ENCODE assay signal across 13 cellular contexts in the genomic region with DNA sequence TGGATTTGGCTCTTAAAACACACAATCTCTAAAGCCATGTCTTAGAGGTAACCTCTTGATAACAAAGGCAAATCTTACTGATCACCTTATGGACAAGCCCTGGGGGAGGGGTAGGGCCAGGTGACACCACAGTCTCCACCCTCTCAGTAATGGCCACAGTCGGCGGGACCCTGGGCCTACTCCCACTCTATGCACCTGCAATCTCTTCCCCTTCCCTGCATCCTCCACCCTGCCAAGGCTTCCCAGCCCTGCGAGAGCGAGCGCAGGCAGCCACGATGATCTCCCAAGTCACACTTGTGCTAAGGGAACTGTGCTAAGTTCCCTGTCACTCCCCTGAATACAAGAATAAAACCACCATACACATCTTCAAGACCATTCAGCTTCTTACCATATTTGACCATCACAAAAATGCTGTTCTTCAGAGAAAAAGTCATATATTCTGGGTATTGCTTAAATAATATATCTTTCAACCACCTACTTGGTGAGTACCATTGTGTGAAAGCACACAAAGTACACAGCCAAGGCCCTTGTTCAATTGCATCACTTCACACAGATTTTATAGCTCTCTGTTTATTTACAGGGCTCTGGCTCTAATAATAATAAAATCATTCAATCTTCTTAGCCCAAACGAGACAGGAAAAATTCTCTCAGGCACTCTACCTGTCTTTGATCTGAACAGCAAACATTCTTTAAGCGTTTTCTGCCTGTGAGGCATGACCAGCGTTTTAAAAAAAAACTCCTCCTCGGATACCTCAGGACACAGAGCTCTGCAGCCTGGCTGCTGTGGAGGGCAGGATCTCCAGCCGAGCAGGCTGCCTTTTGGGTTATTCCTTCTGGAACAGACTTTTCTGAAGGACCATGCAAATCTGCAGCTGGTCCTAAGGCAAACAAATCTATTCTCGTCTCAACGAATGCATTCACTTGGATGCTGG.
DNase-seq lines count a peak whose midpoint lies in the region; ATAC-seq and TF ChIP-seq lines count a peak whose summit lies in the region.
"Had no signal": no experiment of that assay in that cellular context is flagged by ENCODE, and none has a peak within 500 bp of the region (broad histone marks: within the 10 kb centered on the region; RNA-seq: fewer than 3 reads in every experiment).

No MANE protein-coding gene starts in this region.

- TF ChIP-seq CTCF in adrenal gland (IDR thresholded peaks at IDR 0.05) (no peak), RWPE1 (conservative IDR thresholded peaks at IDR 0.05; ENCODE audit: low read depth) (no peak)

- H3K4me3 Mint-ChIP-seq in CD4-positive, alpha-beta memory T cell = peak overlapping the region in 3 of 8 donors; percentile 1 to 53 (median 39)
- H3K4me3 Mint-ChIP-seq in activated T-helper 2 cell treated with anti-CD3 and anti-CD28 coated beads, Interferon-gamma antibody, Interleukin-2, Interleukin-4, amounts not matched to agents 10 μg/mL and 5 μg/mL and 100 μg/mL, durations not matched to agents 14 hours and 24 hours and 36 hours (ENCODE audit: low read depth) = no peak overlapping the region
- peak overlapping the region in 1 of 10 donors; percentile 70 for H3K4me3 Mint-ChIP-seq in naive thymus-derived CD4-positive, alpha-beta T cell

- H3K4me1 Mint-ChIP-seq in CD4-positive, alpha-beta memory T cell = peaks cover 34 to 81% (median 61%) of the 10 kb centered on the region in 4 donors
- peaks cover 44% of the 10 kb centered on the region for H3K4me1 Mint-ChIP-seq in activated T-helper 2 cell treated with anti-CD3 and anti-CD28 coated beads, Interferon-gamma antibody, Interleukin-2, Interleukin-4, amounts not matched to agents 10 μg/mL and 5 μg/mL and 100 μg/mL, durations not matched to agents 14 hours and 24 hours and 36 hours (ENCODE audit: low read depth)
- H3K4me1 Mint-ChIP-seq in naive thymus-derived CD4-positive, alpha-beta T cell = peaks cover 13 to 66% (median 40%) of the 10 kb centered on the region in 7 donors

- no peaks in the 10 kb centered on the region for H3K9me3 Mint-ChIP-seq in CD4-positive, alpha-beta memory T cell
- H3K9me3 Mint-ChIP-seq in activated T-helper 2 cell treated with anti-CD3 and anti-CD28 coated beads, Interferon-gamma antibody, Interleukin-2, Interleukin-4, amounts not matched to agents 10 μg/mL and 5 μg/mL and 100 μg/mL, durations not matched to agents 14 hours and 24 hours and 36 hours = no peaks in the 10 kb centered on the region
- H3K9me3 Mint-ChIP-seq in naive thymus-derived CD4-positive, alpha-beta T cell = no peaks in the 10 kb centered on the region

- H3K27me3 Mint-ChIP-seq in CD4-positive, alpha-beta memory T cell = no peaks in the 10 kb centered on the region
- H3K27me3 Mint-ChIP-seq in activated T-helper 2 cell treated with anti-CD3 and anti-CD28 coated beads, Interferon-gamma antibody, Interleukin-2, Interleukin-4, amounts not matched to agents 10 μg/mL and 5 μg/mL and 100 μg/mL, durations not matched to agents 14 hours and 24 hours and 36 hours (ENCODE audit: low read depth) = no peaks in the 10 kb centered on the region
- H3K27me3 Mint-ChIP-seq in naive thymus-derived CD4-positive, alpha-beta T cell = no peaks in the 10 kb centered on the region

- CTCF ChIA-PET in CD4-positive, alpha-beta memory T cell (lab: Charles Lee; ENCODE audit: partially characterized antibody) = interaction anchor here (0.6 kb wide), 1 partner anchor 10 kb away, joined by 3 read pairs; no protein-coding TSS in a partner anchor
- CTCF ChIA-PET in naive thymus-derived CD4-positive, alpha-beta T cell (lab: Charles Lee) = no interaction called here
- CTCF ChIA-PET in RWPE1 (lab: Yijun Ruan, JAX) = no interaction called here

- no peaks in the 10 kb centered on the region for H3K9me3 ChIP-seq in CD4-positive, alpha-beta memory T cell (ENCODE audit: control insufficient read depth in 1 of 2, low read length in 2 of 2)
- no peaks in the 10 kb centered on the region for H3K9me3 ChIP-seq in naive thymus-derived CD4-positive, alpha-beta T cell (ENCODE audit: control insufficient read depth in 2 of 3, low read length in 3 of 3)
- H3K9me3 ChIP-seq in adrenal gland (replicated peaks in 1 of 3) = no peaks in the 10 kb centered on the region
- H3K9me3 ChIP-seq: esophagus muscularis mucosa had no signal

- H3K4me3 ChIP-seq in CD4-positive, alpha-beta memory T cell (ENCODE audit: low read length in 2 of 2) = no peak overlapping the region
- H3K4me3 ChIP-seq in naive thymus-derived CD4-positive, alpha-beta T cell (ENCODE audit: low read length) = no peak overlapping the region
- H3K4me3 ChIP-seq in adrenal gland = no peak overlapping the region
- H3K4me3 ChIP-seq: esophagus muscularis mucosa had no signal

- TF ChIP-seq POLR2A in adrenal gland (IDR thresholded peaks at IDR 0.05) = no peak

- ATAC-seq in GM18511 (IDR thresholded peaks at IDR 0.05; ENCODE audit: unreplicated experiment) (peak; percentile 8), GM18498 (IDR thresholded peaks at IDR 0.05; ENCODE audit: unreplicated experiment) (no peak), GM21360 (IDR thresholded peaks at IDR 0.05; ENCODE audit: unreplicated experiment) (no peak)
- ATAC-seq in naive thymus-derived CD4-positive, alpha-beta T cell = no peak
- ATAC-seq: Panc1 had no signal

- H3K27me3 ChIP-seq in CD4-positive, alpha-beta memory T cell (ENCODE audit: insufficient read depth, low read length) = no peaks in the 10 kb centered on the region
- H3K27me3 ChIP-seq in naive thymus-derived CD4-positive, alpha-beta T cell (ENCODE audit: control insufficient read depth in 2 of 2, insufficient read depth in 2 of 2, low read length in 2 of 2) = no peaks in the 10 kb centered on the region
- no peaks in the 10 kb centered on the region for H3K27me3 ChIP-seq in adrenal gland
- H3K27me3 ChIP-seq: esophagus muscularis mucosa had no signal

- H3K36me3 ChIP-seq in CD4-positive, alpha-beta memory T cell (ENCODE audit: insufficient read depth, low read length) = no peaks in the 10 kb centered on the region
- peaks cover 0 to 19% (median 0%) of the 10 kb centered on the region in 3 experiments for H3K36me3 ChIP-seq in naive thymus-derived CD4-positive, alpha-beta T cell (ENCODE audit: control insufficient read depth in 2 of 3, insufficient read depth in 3 of 3, low read length in 3 of 3)
- H3K36me3 ChIP-seq in adrenal gland (replicated peaks in 1 of 2) = no peaks in the 10 kb centered on the region
- H3K36me3 ChIP-seq: esophagus muscularis mucosa had no signal

- 66 to 88% (median 76%) methylated on average over 8 to 13 of the region's 13 CpGs for WGBS in adrenal gland, 4 donors

- peaks cover 8 to 48% of the 10 kb centered on the region in 2 donors for H3K36me3 Mint-ChIP-seq in CD4-positive, alpha-beta memory T cell
- H3K36me3 Mint-ChIP-seq in activated T-helper 2 cell treated with anti-CD3 and anti-CD28 coated beads, Interferon-gamma antibody, Interleukin-2, Interleukin-4, amounts not matched to agents 10 μg/mL and 5 μg/mL and 100 μg/mL, durations not matched to agents 14 hours and 24 hours and 36 hours (ENCODE audit: low read depth) = peaks cover 19% of the 10 kb centered on the region
- peaks cover 0 to 13% (median 4%) of the 10 kb centered on the region in 5 donors for H3K36me3 Mint-ChIP-seq in naive thymus-derived CD4-positive, alpha-beta T cell

- H3K27ac Mint-ChIP-seq in CD4-positive, alpha-beta memory T cell = peak overlapping the region in 6 of 7 donors; percentile 55 to 92 (median 81)
- H3K27ac Mint-ChIP-seq in activated T-helper 2 cell treated with anti-CD3 and anti-CD28 coated beads, Interferon-gamma antibody, Interleukin-2, Interleukin-4, amounts not matched to agents 10 μg/mL and 5 μg/mL and 100 μg/mL, durations not matched to agents 14 hours and 24 hours and 36 hours = peak overlapping the region; percentile 9
- H3K27ac Mint-ChIP-seq in naive thymus-derived CD4-positive, alpha-beta T cell = peak overlapping the region in 8 of 9 donors; percentile 10 to 80 (median 74)

- no peak for DNase-seq in CD4-positive, alpha-beta memory T cell
- no peak for DNase-seq in activated T-helper 2 cell treated with anti-CD3 and anti-CD28 coated beads, Interferon-gamma antibody, Interleukin-2, Interleukin-4, amounts not matched to agents 10 μg/mL and 5 μg/mL and 100 μg/mL, durations not matched to agents 14 hours and 24 hours and 36 hours (ENCODE audit: low spot score)
- DNase-seq in naive thymus-derived CD4-positive, alpha-beta T cell = no peak
- DNase-seq in adrenal gland (no peak), RWPE1 (ENCODE audit: low spot score) (no peak)
- DNase-seq: NCI-H2171 treated with DMSO at 0.1 percent for 48 hours, T1000 had no signal

- POLR2A ChIA-PET in CD4-positive, alpha-beta memory T cell (lab: Charles Lee; ENCODE audit: partially characterized antibody) = no interaction called here
- POLR2A ChIA-PET in naive thymus-derived CD4-positive, alpha-beta T cell (lab: Charles Lee) = interaction anchor here (0.8 kb wide), 1 partner anchor 249 kb away, joined by 3 read pairs; no protein-coding TSS in a partner anchor
- POLR2A ChIA-PET in RWPE1 (lab: Yijun Ruan, JAX; ENCODE audit: low non-redundant PET) = no interaction called here

- peaks cover 66% of the 10 kb centered on the region for H3K4me1 ChIP-seq in CD4-positive, alpha-beta memory T cell (ENCODE audit: insufficient read depth, low read length)
- peaks cover 0 to 15% of the 10 kb centered on the region in 2 donors for H3K4me1 ChIP-seq in naive thymus-derived CD4-positive, alpha-beta T cell (ENCODE audit: control insufficient read depth in 2 of 2, insufficient read depth in 2 of 2, low read length in 2 of 2)
- no peaks in the 10 kb centered on the region for H3K4me1 ChIP-seq in adrenal gland (replicated peaks in 1 of 2)

- intact Hi-C loops in CD4-positive, alpha-beta memory T cell (cut with micrococcal nuclease) = no loop called here
- intact Hi-C loops in activated T-helper 2 cell treated with anti-CD3 and anti-CD28 coated beads, Interferon-gamma antibody, Interleukin-2, Interleukin-4, amounts not matched to agents 10 μg/mL and 5 μg/mL and 100 μg/mL, durations not matched to agents 14 hours and 24 hours and 36 hours (cut with micrococcal nuclease) = no loop called here
- intact Hi-C loops in naive thymus-derived CD4-positive, alpha-beta T cell (cut with micrococcal nuclease) = no loop called here
- intact Hi-C loops in adrenal gland (cut with DNase I) = no loop called here

- no peak overlapping the region for H3K27ac ChIP-seq in CD4-positive, alpha-beta memory T cell (ENCODE audit: low read depth, low read length)
- no peak overlapping the region for H3K27ac ChIP-seq in naive thymus-derived CD4-positive, alpha-beta T cell (ENCODE audit: low read depth, low read length)
- H3K27ac ChIP-seq in adrenal gland = no peak overlapping the region
- H3K27ac ChIP-seq in RWPE1 = no peak overlapping the region
- H3K27ac ChIP-seq: C4-2B, esophagus muscularis mucosa had no signal

Comparison
In these comparisons a context has a peak if more than half of its experiments do, and no peak if none do; other contexts are left out.
1. H3K27ac Mint-ChIP-seq: peak in every context shown above with its lines; median percentile 81 in CD4-positive, alpha-beta memory T cell; 74 in naive thymus-derived CD4-positive, alpha-beta T cell; 9 in activated T-helper 2 cell treated with anti-CD3 and anti-CD28 coated beads, Interferon-gamma antibody, Interleukin-2, Interleukin-4, amounts not matched to agents 10 μg/mL and 5 μg/mL and 100 μg/mL, durations not matched to agents 14 hours and 24 hours and 36 hours.